In genomic region chr12:32861658-32862057, GRCh38 we compare ENCODE assay signal across 1 cellular context. TPM values are rescaled to one million over a fixed set of nuclear protein-coding genes. Genes with fewer than 3 reads are reported as not detected.
"Had no signal": no experiment of that assay in that cellular context is flagged by ENCODE, and none has a peak within 500 bp of the region (broad histone marks: within the 10 kb centered on the region; RNA-seq: fewer than 3 reads in every experiment).

No MANE protein-coding gene starts in this region.

RNA-seq across cellular contexts. Expression of gene PKP2, which starts 34.9 kb away (rescaled TPM):
- total RNA-seq: RPMI7951 had no signal
